ENCODE assay signal across 8 cellular contexts in the genomic region with DNA sequence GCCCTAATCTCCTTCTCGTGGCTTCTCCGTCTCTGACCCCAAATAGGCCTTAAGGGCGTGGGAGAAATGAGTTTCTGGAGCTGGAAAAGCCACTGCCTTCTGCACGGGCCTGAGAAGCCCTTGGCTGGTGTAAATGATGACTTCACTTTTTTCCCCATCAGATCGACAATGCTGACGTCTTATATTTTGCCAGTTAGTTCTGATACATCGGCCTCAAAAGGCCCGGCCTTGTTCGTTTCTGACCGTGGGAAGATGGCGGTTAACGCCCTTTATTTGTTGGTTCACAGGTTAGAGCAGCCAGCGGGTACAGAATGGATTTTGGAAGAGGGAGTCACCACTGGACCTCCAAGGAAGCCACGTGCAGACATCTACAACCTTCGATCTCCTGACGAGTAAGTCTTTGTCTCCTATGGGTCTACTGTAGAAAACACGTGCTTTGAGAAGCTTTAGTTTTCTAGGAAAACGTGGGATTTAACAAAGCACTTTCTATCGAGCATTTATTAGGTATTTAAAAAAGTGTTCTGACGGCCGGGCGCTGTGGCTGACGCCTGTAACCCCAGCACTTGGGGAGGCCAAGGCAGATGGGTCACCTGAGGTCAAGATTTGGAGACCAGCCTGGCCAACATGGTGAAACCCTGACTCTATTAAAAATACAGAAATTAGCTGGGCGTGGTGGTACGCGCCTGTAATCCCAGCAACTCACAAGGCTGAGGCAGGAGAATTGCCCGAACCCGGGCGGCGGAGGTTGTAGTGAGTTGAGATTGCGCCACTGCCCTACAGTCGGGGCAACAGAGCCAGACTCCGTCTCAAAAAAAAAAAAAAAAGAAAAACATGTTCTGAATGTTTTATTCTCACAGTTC. TPM values are rescaled to one million over a fixed set of nuclear protein-coding genes. Genes with fewer than 3 reads are reported as not detected.
DNase-seq lines count a peak whose midpoint lies in the region; ATAC-seq and TF ChIP-seq lines count a peak whose summit lies in the region.

No MANE protein-coding gene starts in this region.

- H3K4me3 ChIP-seq in AG10803 (ENCODE audit: low read length) (peak overlapping the region; percentile 100), epithelial cell of proximal tubule (ENCODE audit: low read depth, low read length) (peak overlapping the region; percentile 98), neural progenitor cell (peak overlapping the region; percentile 84)

- H3K9me3 Mint-ChIP-seq in activated CD4-positive, alpha-beta T cell treated with anti-CD3 and anti-CD28 coated beads, Interleukin-2, amount 10 ng/mL, durations not matched to agents 24 days and 14 days, result peaks cover 32% of the 10 kb centered on the region
- H3K9me3 Mint-ChIP-seq in neural progenitor cell, result peaks cover 49% of the 10 kb centered on the region

- H3K9me3 ChIP-seq in neural progenitor cell (ENCODE audit: low read depth), result no peaks in the 10 kb centered on the region

- peaks cover 55% of the 10 kb centered on the region for H4K20me1 ChIP-seq in neural progenitor cell (ENCODE audit: low read depth)

- H3K79me2 ChIP-seq in neural progenitor cell (ENCODE audit: low read depth), result peaks cover 85% of the 10 kb centered on the region

- no peaks in the 10 kb centered on the region for H3K27me3 ChIP-seq in neural progenitor cell

- DNase-seq in AG10803 (ENCODE audit: low read depth), result peak; percentile 36
- DNase-seq in activated CD4-positive, alpha-beta T cell treated with anti-CD3 and anti-CD28 coated beads, Interleukin-2, amount 10 ng/mL, durations not matched to agents 24 days and 14 days, result peak; percentile 70
- no peak for DNase-seq in epithelial cell of proximal tubule (ENCODE audit: low read depth)
- peak; percentile 37 for DNase-seq in neural progenitor cell (ENCODE audit: low spot score)
- no peak for DNase-seq in KBM-7

- ATAC-seq in HG03066 (IDR thresholded peaks at IDR 0.05; ENCODE audit: low read depth, unreplicated experiment), result peak; percentile 2
- ATAC-seq in GM19395 (IDR thresholded peaks at IDR 0.05; ENCODE audit: unreplicated experiment), result no peak
- ATAC-seq in GM21360 (IDR thresholded peaks at IDR 0.05; ENCODE audit: unreplicated experiment), result no peak

- H3K4me1 ChIP-seq in neural progenitor cell, result peaks cover 25% of the 10 kb centered on the region

- H3K4me3 Mint-ChIP-seq in activated CD4-positive, alpha-beta T cell treated with anti-CD3 and anti-CD28 coated beads, Interleukin-2, amount 10 ng/mL, durations not matched to agents 24 days and 14 days, result peak overlapping the region; percentile 99
- peak overlapping the region; percentile 95 for H3K4me3 Mint-ChIP-seq in neural progenitor cell

- intact Hi-C loops in activated CD4-positive, alpha-beta T cell treated with anti-CD3 and anti-CD28 coated beads, Interleukin-2, amount 10 ng/mL, durations not matched to agents 24 days and 14 days (cut with micrococcal nuclease), result loop anchor here (1.0 to 5.0 kb wide), 9 partner anchors 92 to 1653 kb away; partner anchors contain the start of genes ADNP, CSE1L, PTPN1 and UBE2V1

- H3K4me2 ChIP-seq in neural progenitor cell, result peak overlapping the region; percentile 95

- peak overlapping the region; percentile 99 for H3K27ac Mint-ChIP-seq in activated CD4-positive, alpha-beta T cell treated with anti-CD3 and anti-CD28 coated beads, Interleukin-2, amount 10 ng/mL, durations not matched to agents 24 days and 14 days
- peak overlapping the region; percentile 95 for H3K27ac Mint-ChIP-seq in neural progenitor cell

- in situ Hi-C loops in KBM-7 (cut with MboI; ENCODE audit: low pct_unique_long_range_greater_than_20kb, low sequenced_read_pairs), result no loop called here

- no peak for TF ChIP-seq CTCF in AG10803 (conservative IDR thresholded peaks at IDR 0.05; ENCODE audit: low read length)
- no peak for TF ChIP-seq CTCF in epithelial cell of proximal tubule (conservative IDR thresholded peaks at IDR 0.05; ENCODE audit: low read depth, low read length)
- TF ChIP-seq CTCF in neural progenitor cell (IDR thresholded peaks at IDR 0.05), result no peak

- H3F3A ChIP-seq in neural progenitor cell (ENCODE audit: low read depth), result peaks cover 51% of the 10 kb centered on the region

- peaks cover 84% of the 10 kb centered on the region for H3K36me3 Mint-ChIP-seq in activated CD4-positive, alpha-beta T cell treated with anti-CD3 and anti-CD28 coated beads, Interleukin-2, amount 10 ng/mL, durations not matched to agents 24 days and 14 days (ENCODE audit: low read depth)
- peaks cover 63% of the 10 kb centered on the region for H3K36me3 Mint-ChIP-seq in neural progenitor cell

- H2AFZ ChIP-seq in neural progenitor cell (replicated peaks), result no peak overlapping the region

- H3K36me3 ChIP-seq in neural progenitor cell, result peaks cover 16% of the 10 kb centered on the region

- H3K4me1 Mint-ChIP-seq in activated CD4-positive, alpha-beta T cell treated with anti-CD3 and anti-CD28 coated beads, Interleukin-2, amount 10 ng/mL, durations not matched to agents 24 days and 14 days, result peaks cover 53% of the 10 kb centered on the region
- H3K4me1 Mint-ChIP-seq in neural progenitor cell, result peaks cover 59% of the 10 kb centered on the region

- H3K27me3 Mint-ChIP-seq in activated CD4-positive, alpha-beta T cell treated with anti-CD3 and anti-CD28 coated beads, Interleukin-2, amount 10 ng/mL, durations not matched to agents 24 days and 14 days, result no peaks in the 10 kb centered on the region
- H3K27me3 Mint-ChIP-seq in neural progenitor cell (ENCODE audit: insufficient read depth, low read depth), result peaks cover 22% of the 10 kb centered on the region

- peak overlapping the region; percentile 92 for H3K27ac ChIP-seq in neural progenitor cell

- H3K9ac ChIP-seq in neural progenitor cell, result peak overlapping the region; percentile 92

RNA-seq across cellular contexts. Expression of gene ZNFX1, which starts 1.2 kb away (rescaled TPM):
- total RNA-seq in activated CD4-positive, alpha-beta T cell treated with anti-CD3 and anti-CD28 coated beads, Interleukin-2, amount 10 ng/mL, durations not matched to agents 24 days and 14 days, result 61.2 and 61.5 TPM in 2 replicates
- 16.0 and 16.4 TPM in 2 replicates for total RNA-seq in epithelial cell of proximal tubule
- total RNA-seq in neural progenitor cell (ENCODE audit: low replicate concordance), result 6.3 and 6.9 TPM in 2 replicates

RNA-seq across cellular contexts. Expression of gene DDX27, which starts 59.8 kb away (rescaled TPM):
- 56.5 and 56.9 TPM in 2 replicates for total RNA-seq in activated CD4-positive, alpha-beta T cell treated with anti-CD3 and anti-CD28 coated beads, Interleukin-2, amount 10 ng/mL, durations not matched to agents 24 days and 14 days
- total RNA-seq in epithelial cell of proximal tubule (34.2 and 42.8 TPM in 2 replicates), neural progenitor cell (ENCODE audit: low replicate concordance) (27.3 and 29.1 TPM in 2 replicates)

Comparison
In these comparisons a context has a peak if more than half of its experiments do, and no peak if none do; other contexts are left out.
1. DNase-seq: peak in AG10803 (single experiment), activated CD4-positive, alpha-beta T cell treated with anti-CD3 and anti-CD28 coated beads, Interleukin-2, amount 10 ng/mL, durations not matched to agents 24 days and 14 days (single experiment) and neural progenitor cell (single experiment); none in epithelial cell of proximal tubule (single experiment) and KBM-7 (single experiment).
2. Peak in every context shown above with its lines, with median percentiles within 50 percentile points of each other: H3K4me3 ChIP-seq.